In the genomic region with DNA sequence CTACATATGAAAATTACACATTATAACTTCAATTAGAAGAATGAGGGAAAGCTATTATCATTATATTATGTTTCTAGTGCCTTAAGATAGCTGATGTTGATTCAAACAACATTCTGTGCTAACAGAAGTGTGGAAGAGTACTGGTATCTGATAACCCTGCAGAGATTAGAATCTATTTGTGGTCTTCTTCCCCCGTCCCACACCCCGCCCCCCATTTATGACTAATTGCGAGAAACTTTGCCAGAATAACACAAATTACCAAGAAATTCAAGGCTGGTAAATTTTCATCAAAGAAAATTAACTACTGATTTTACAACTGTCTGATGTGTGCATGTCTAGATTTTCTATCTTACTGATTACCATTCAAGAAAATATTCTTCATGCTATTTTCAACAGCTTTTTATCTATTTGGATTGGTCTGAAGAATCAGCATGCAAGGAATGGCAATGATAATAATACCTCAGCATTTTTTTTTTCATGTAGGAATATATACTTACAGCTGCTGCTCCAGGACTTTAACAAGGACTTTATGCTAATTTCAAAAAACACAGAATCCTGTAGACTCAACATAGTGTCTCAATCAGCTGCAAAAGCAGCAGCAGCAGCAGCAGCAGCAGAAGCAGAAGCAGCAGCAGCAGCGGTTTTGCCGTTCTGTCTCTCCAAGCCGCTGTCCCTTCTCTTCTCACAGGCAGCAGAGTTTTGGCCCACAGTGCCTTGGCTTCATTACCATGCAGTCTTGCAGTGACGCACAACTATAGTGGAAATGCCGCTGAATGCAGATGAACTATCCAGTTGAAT, we compare ENCODE assay signal across 8 cellular contexts.
A peak's percentile ranks its signal among the peaks of the same experiment; 100 is the strongest.
DNase-seq lines count a peak whose midpoint lies in the region; ATAC-seq and TF ChIP-seq lines count a peak whose summit lies in the region.

No MANE protein-coding gene starts in this region.

- no peak overlapping the region for H3K4me3 ChIP-seq in PC-9
- no peak overlapping the region for H3K4me3 ChIP-seq in mammary epithelial cell (replicated peaks in 1 of 3; ENCODE audit: insufficient read depth in 1 of 3, low read depth in 2 of 3, low read length in 3 of 3)

- H2AFZ ChIP-seq in PC-9, result no peak overlapping the region
- no peak overlapping the region for H2AFZ ChIP-seq in mammary epithelial cell (ENCODE audit: low read depth, low read length)

- TF ChIP-seq CTCF in GM13976 (IDR thresholded peaks at IDR 0.05; ENCODE audit: borderline replicate concordance, control extremely low read depth, extremely low read depth, insufficient read depth, missing control alignments), result no peak
- no peak for TF ChIP-seq CTCF in PC-9 (conservative IDR thresholded peaks at IDR 0.05)
- no peak for TF ChIP-seq CTCF in mammary epithelial cell (conservative IDR thresholded peaks at IDR 0.05 in 1 of 2, IDR thresholded peaks at IDR 0.05 in 1 of 2; ENCODE audit: extremely low read depth in 1 of 2, insufficient read depth in 1 of 2, low read depth in 1 of 2, low read length in 2 of 2)

- H3K9me3 ChIP-seq in PC-9 (ENCODE audit: insufficient read depth, low read depth) (no peaks in the 10 kb centered on the region), mammary epithelial cell (replicated peaks; ENCODE audit: insufficient read depth, low read length) (no peaks in the 10 kb centered on the region)

- H3K27ac ChIP-seq in PC-9 (no peak overlapping the region), mammary epithelial cell (ENCODE audit: insufficient read depth, low read depth, low read length) (no peak overlapping the region)

- POLR2A ChIA-PET in PC-9 (lab: Charles Lee; ENCODE audit: unreplicated experiment), result no interaction called here

- peak; percentile 34 for ATAC-seq in left lobe of liver
- no peak for ATAC-seq in HG02610 (IDR thresholded peaks at IDR 0.05; ENCODE audit: unreplicated experiment)

- no peaks in the 10 kb centered on the region for H3K4me1 ChIP-seq in PC-9 (replicated peaks; ENCODE audit: insufficient read depth)
- peaks cover 11% of the 10 kb centered on the region for H3K4me1 ChIP-seq in mammary epithelial cell (ENCODE audit: insufficient read depth, low read length)

- H3K4me2 ChIP-seq in PC-9, result no peak overlapping the region
- no peak overlapping the region for H3K4me2 ChIP-seq in mammary epithelial cell (ENCODE audit: insufficient read depth, low read depth, low read length)

- WGBS in mammary epithelial cell (ENCODE audit: low coverage, missing lambda C conversion rate), result 82% methylated on average over 8 of the region's 8 CpGs

- peaks cover 5% of the 10 kb centered on the region; the same call in 1 of the 2 replicates for H3F3A ChIP-seq in PC-9 (ENCODE audit: insufficient read depth, low read depth)

- in situ Hi-C loops in GM13976 (cut with MboI; ENCODE audit: low sequenced_read_pairs, unreplicated experiment) (no loop called here), mammary epithelial cell (cut with MboI; ENCODE audit: low sequenced_read_pairs in 2 of 2) (no loop called here)

- dilution Hi-C loops in mammary epithelial cell (cut with HindIII; ENCODE audit: low sequenced_read_pairs), result no loop called here

- no peaks in the 10 kb centered on the region; the same call in 1 of the 2 replicates for H3K9me2 ChIP-seq in PC-9 (ENCODE audit: insufficient read depth)

- DNase-seq in OCI-M1 (lab: John Stamatoyannopoulos, UW) (peak; percentile 68), anterior cingulate cortex (lab: John Stamatoyannopoulos, UW) (peak in 55 of 58 donors; percentile 7 to 85 (median 57)), left lobe of liver (ENCODE audit: low spot score) (no peak), GM13976 (ENCODE audit: low spot score) (no peak), PC-9 (no peak), mammary epithelial cell (no peak)
- peak; percentile 23 to 37 for DNase-seq in stimulated activated CD8-positive, alpha-beta memory T cell treated with anti-CD3 and anti-CD28 coated beads, Interleukin-15, amount 100 ng/mL, for 48 hours (ENCODE audit: low read depth in 2 of 2)

- H4K20me1 ChIP-seq in PC-9 (ENCODE audit: insufficient read depth) (0 out of 2 replicates have a peak, but pooled peaks cover 3% of the 10 kb centered on the region), mammary epithelial cell (ENCODE audit: insufficient read depth, low read length) (no peaks in the 10 kb centered on the region)

- H3K9ac ChIP-seq in mammary epithelial cell (ENCODE audit: insufficient read depth, low read length), result no peak overlapping the region

- H3K79me2 ChIP-seq in PC-9 (ENCODE audit: low read depth) (no peaks in the 10 kb centered on the region), mammary epithelial cell (ENCODE audit: insufficient read depth, low read length) (peaks cover 46% of the 10 kb centered on the region)

- CTCF ChIA-PET in PC-9 (lab: Charles Lee) (no interaction called here), mammary epithelial cell (lab: Charles Lee; ENCODE audit: low non-redundant PET) (no interaction called here)

- H3K36me3 ChIP-seq in PC-9 (ENCODE audit: low read depth), result no peaks in the 10 kb centered on the region
- H3K36me3 ChIP-seq in mammary epithelial cell (ENCODE audit: insufficient read depth, low read length), result no peaks in the 10 kb centered on the region

- intact Hi-C loops in PC-9 (cut with micrococcal nuclease; ENCODE audit: unreplicated experiment) (no loop called here), mammary epithelial cell (cut with micrococcal nuclease) (no loop called here)

- H3K27me3 ChIP-seq in PC-9 (ENCODE audit: insufficient read depth, low read depth) (no peaks in the 10 kb centered on the region), mammary epithelial cell (ENCODE audit: insufficient read depth, low read length) (no peaks in the 10 kb centered on the region)

- BruUV-seq in PC-9 (replicated peaks; lab: Mats Ljungman, UMichigan), result no TSS peak
- no TSS peak for BruUV-seq in mammary epithelial cell (replicated peaks; lab: Mats Ljungman, UMichigan)

Comparison
In these comparisons a context has a peak if more than half of its experiments do, and no peak if none do; other contexts are left out.
1. DNase-seq: peak in OCI-M1 (single experiment), anterior cingulate cortex (55 of 58) and stimulated activated CD8-positive, alpha-beta memory T cell treated with anti-CD3 and anti-CD28 coated beads, Interleukin-15, amount 100 ng/mL, for 48 hours (2 of 2); none in left lobe of liver (single experiment), GM13976 (single experiment), PC-9 (0 of 2) and mammary epithelial cell (single experiment).